ENCODE assay signal across 8 cellular contexts in genomic region chr21:38060533-38060932, GRCh38.
"Had no signal": no experiment of that assay in that cellular context is flagged by ENCODE, and none has a peak within 500 bp of the region (broad histone marks: within the 10 kb centered on the region; RNA-seq: fewer than 3 reads in every experiment).

No MANE protein-coding gene starts in this region.

- FAIRE-seq: G401.6, GM12878, GM12891, GM12892, GM18507, GM19239 had no signal

- ATAC-seq: GM12878 had no signal

- DNase-seq: GDM1, GF-D8 had no signal

- H3K4me3 ChIP-seq: GM12878 had no signal
